Comparison of ENCODE assay signal across 8 cellular contexts in genomic region chr16:67514382-67514828, GRCh38. TPM values are rescaled to one million over a fixed set of nuclear protein-coding genes. Genes with fewer than 3 reads are reported as not detected.
A peak's percentile ranks its signal among the peaks of the same experiment; 100 is the strongest.
DNase-seq lines count a peak whose midpoint lies in the region; ATAC-seq, FAIRE-seq and TF ChIP-seq lines count a peak whose summit lies in the region.

No MANE protein-coding gene starts in this region.

- peaks cover 5% of the 10 kb centered on the region for H3K4me1 Mint-ChIP-seq in type B pancreatic cell (ENCODE audit: unreplicated experiment)

- no peaks in the 10 kb centered on the region for H3K27me3 Mint-ChIP-seq in type B pancreatic cell

- no peak overlapping the region for H2AFZ ChIP-seq in osteoblast (ENCODE audit: low read length)

- no peak overlapping the region for H3K27ac ChIP-seq in osteoblast (ENCODE audit: low read depth, low read length)

- H3K4me3 ChIP-seq in osteoblast (ENCODE audit: insufficient read depth, low read length): no peak overlapping the region

- ATAC-seq in GM18858 (IDR thresholded peaks at IDR 0.05; ENCODE audit: unreplicated experiment): peak; percentile 30

- peaks cover 12% of the 10 kb centered on the region for H3K4me1 ChIP-seq in osteoblast (ENCODE audit: insufficient read depth, low read length)

- DNase-seq in AG20443 (ENCODE audit: low spot score) (peak; percentile 70), HT-29 (ENCODE audit: low spot score) (peak; percentile 88), RCC 7860 (ENCODE audit: low spot score) (peak; percentile 71), activated T-cell treated with anti-CD3 and anti-CD28 coated beads for 48 hours (ENCODE audit: low read depth) (peak; percentile 69), fibroblast of peridontal ligament (ENCODE audit: extremely low read depth) (peak; percentile 91), osteoblast (ENCODE audit: insufficient read length, low spot score, missing footprints) (peak; percentile 87), type B pancreatic cell (ENCODE audit: extremely low spot score, unreplicated experiment) (no peak)

- TF ChIP-seq CTCF in osteoblast (IDR thresholded peaks at IDR 0.05; ENCODE audit: extremely low read depth, low read depth, low read length) (peak; percentile 77), type B pancreatic cell (conservative IDR thresholded peaks at IDR 0.05) (peak; percentile 80)

- H3K4me2 ChIP-seq in osteoblast (ENCODE audit: insufficient read depth, low read length): no peak overlapping the region

- no peak for FAIRE-seq in RCC 7860 (lab: Jason Lieb, UNC)

- no peaks in the 10 kb centered on the region for H4K20me1 ChIP-seq in osteoblast (ENCODE audit: insufficient read depth, low read length)

- no peaks in the 10 kb centered on the region for H3K9me3 ChIP-seq in osteoblast (ENCODE audit: low read depth, low read length)

- no peak overlapping the region for H3K4me3 Mint-ChIP-seq in type B pancreatic cell

- no peaks in the 10 kb centered on the region for H3K36me3 ChIP-seq in osteoblast (ENCODE audit: insufficient read depth, low read length)

- H3K27ac Mint-ChIP-seq in type B pancreatic cell: peak overlapping the region; percentile 61

- H3K9me3 Mint-ChIP-seq in type B pancreatic cell: no peaks in the 10 kb centered on the region

- no peaks in the 10 kb centered on the region for H3K36me3 Mint-ChIP-seq in type B pancreatic cell

- H3K79me2 ChIP-seq in osteoblast (ENCODE audit: insufficient read depth, low read length): no peaks in the 10 kb centered on the region

- no peaks in the 10 kb centered on the region for H3K27me3 ChIP-seq in osteoblast (ENCODE audit: insufficient read depth, low read length)

RNA-seq across cellular contexts. Expression of gene RIPOR1, which starts 14.2 kb away (rescaled TPM):
- 22.8 and 23.8 TPM in 2 replicates for total RNA-seq in HT-29 (2014; rRNA removed; shearing (Covaris generic))
- total RNA-seq in osteoblast (36.6 and 38.0 TPM in 2 replicates), type B pancreatic cell (ENCODE audit: low replicate concordance) (38.5 and 43.1 TPM in 2 replicates)

RNA-seq across cellular contexts. Expression of gene AGRP, which starts 31.1 kb away (rescaled TPM):
- total RNA-seq in HT-29 (2014; rRNA removed; shearing (Covaris generic)): not detected in 2 replicates
- total RNA-seq in osteoblast: not detected in 2 replicates
- total RNA-seq in type B pancreatic cell (ENCODE audit: low replicate concordance): not detected in 2 replicates

RNA-seq across cellular contexts. Expression of gene ATP6V0D1, which starts 33.4 kb away (rescaled TPM):
- 97.6 and 99.5 TPM in 2 replicates for total RNA-seq in HT-29 (2014; rRNA removed; shearing (Covaris generic))
- total RNA-seq in osteoblast (146 and 158 TPM in 2 replicates), type B pancreatic cell (ENCODE audit: low replicate concordance) (73.5 and 94.4 TPM in 2 replicates)

RNA-seq across cellular contexts. Expression of gene CTCF, which starts 47.9 kb away (rescaled TPM):
- total RNA-seq in HT-29 (2014; rRNA removed; shearing (Covaris generic)): 28.3 and 36.4 TPM in 2 replicates
- total RNA-seq in osteoblast (29.3 and 31.8 TPM in 2 replicates), type B pancreatic cell (ENCODE audit: low replicate concordance) (48.4 and 57.8 TPM in 2 replicates)
